Comparison of ENCODE assay signal across 8 cellular contexts in genomic region chr6:136550045-136550329, GRCh38. TPM values are rescaled to one million over a fixed set of nuclear protein-coding genes. Genes with fewer than 3 reads are reported as not detected.
DNase-seq lines count a peak whose midpoint lies in the region; ATAC-seq lines count a peak whose summit lies in the region.

No MANE protein-coding gene starts in this region.

- intact Hi-C loops in aorta (cut with DNase I): no loop called here

- H3K27me3 ChIP-seq in MG63: peaks cover 20% of the 10 kb centered on the region
- H3K27me3 ChIP-seq in ectodermal cell (ENCODE audit: control insufficient read depth, insufficient read depth, low read length, poor library complexity, severe bottlenecking): peaks cover 60% of the 10 kb centered on the region
- H3K27me3 ChIP-seq in mononuclear cell (ENCODE audit: insufficient read depth, low read length): peaks cover 43% of the 10 kb centered on the region
- H3K27me3 ChIP-seq in aorta (ENCODE audit: control insufficient read depth in 1 of 2, insufficient read depth in 2 of 2, low read length in 1 of 2): no peaks in the 10 kb centered on the region

- H3K27ac ChIP-seq in ectodermal cell (ENCODE audit: insufficient read depth, low read depth, low read length, poor library complexity, severe bottlenecking): no peak overlapping the region
- no peak overlapping the region for H3K27ac ChIP-seq in aorta (ENCODE audit: low read depth in 1 of 2, low read length in 2 of 2)

- no peaks in the 10 kb centered on the region for H3K36me3 ChIP-seq in MG63
- H3K36me3 ChIP-seq in ectodermal cell (ENCODE audit: control insufficient read depth, insufficient read depth, low read length): no peaks in the 10 kb centered on the region
- H3K36me3 ChIP-seq in aorta (ENCODE audit: control insufficient read depth in 1 of 2, insufficient read depth in 2 of 2, low read length in 1 of 2): no peaks in the 10 kb centered on the region

- WGBS in ectodermal cell, 2 experiments: 0 to 1% methylated on average over 46 of the region's 46 CpGs
- WGBS in aorta, 2 donors: 0% methylated on average over 24 to 46 of the region's 46 CpGs

- no peaks in the 10 kb centered on the region for H3K9me3 ChIP-seq in MG63
- no peaks in the 10 kb centered on the region for H3K9me3 ChIP-seq in ectodermal cell (ENCODE audit: control insufficient read depth, low read length)
- no peaks in the 10 kb centered on the region for H3K9me3 ChIP-seq in mononuclear cell (ENCODE audit: low read depth, low read length)
- no peaks in the 10 kb centered on the region for H3K9me3 ChIP-seq in aorta (ENCODE audit: control insufficient read depth, low read length)

- H3K4me1 ChIP-seq in ectodermal cell (ENCODE audit: control insufficient read depth, insufficient read depth, low read length): no peaks in the 10 kb centered on the region
- H3K4me1 ChIP-seq in mononuclear cell (ENCODE audit: insufficient read depth, low read length): peaks cover 15% of the 10 kb centered on the region
- peaks cover 0 to 2% of the 10 kb centered on the region in 2 donors for H3K4me1 ChIP-seq in aorta (ENCODE audit: control insufficient read depth in 1 of 2, insufficient read depth in 2 of 2, low read length in 2 of 2)

- ATAC-seq in GM21786 (IDR thresholded peaks at IDR 0.05; ENCODE audit: unreplicated experiment) (peak; percentile 53), aorta (ENCODE audit: low FRiP score) (peak; percentile 71)

- H3K4me3 ChIP-seq in MG63: peak overlapping the region; percentile 51
- H3K4me3 ChIP-seq in ectodermal cell (ENCODE audit: insufficient read depth, low read depth, low read length): peak overlapping the region; percentile 61
- H3K4me3 ChIP-seq in mononuclear cell (ENCODE audit: low read length): peak overlapping the region; percentile 49
- peak overlapping the region; percentile 56 for H3K4me3 ChIP-seq in aorta (ENCODE audit: low read length in 2 of 2)

- DNase-seq in NCI-H2227 (lab: John Stamatoyannopoulos, UW; ENCODE audit: unreplicated experiment) (peak; percentile 43), NCI-H2227 treated with DMSO at 0.1 percent for 48 hours (lab: John Stamatoyannopoulos, UW) (no peak), MG63 (peak; percentile 33), aorta (peak in 1 of 2 donors; percentile 79), AML-193 (lab: John Stamatoyannopoulos, UW) (no peak)

RNA-seq across cellular contexts. Expression of gene MAP7, which starts 0.2 kb away (rescaled TPM):
- not detected in 2 replicates for total RNA-seq in MG63 (2014; rRNA removed; shearing (Covaris generic); ENCODE audit: low replicate concordance)
- 2.0 TPM for polyA plus RNA-seq in ectodermal cell (2013, experiment 1 of 4)
- 3.3 TPM for polyA plus RNA-seq in ectodermal cell (2013, experiment 2 of 4)
- 2.5 TPM for polyA plus RNA-seq in ectodermal cell (2013, experiment 3 of 4)
- polyA plus RNA-seq in ectodermal cell (2013, experiment 4 of 4): 3.0 TPM
- 0.31 TPM for total RNA-seq in mononuclear cell
- total RNA-seq in aorta: 1 to 10 TPM; 2.5 to 3.3 TPM
- 1 to 10 TPM; 3.4 to 5.3 TPM for polyA plus RNA-seq in aorta

Comparison
In these comparisons a context has a peak if more than half of its experiments do, and no peak if none do; other contexts are left out.
1. DNase-seq: peak in NCI-H2227 (single experiment) and MG63 (single experiment); none in NCI-H2227 treated with DMSO at 0.1 percent for 48 hours (single experiment) and AML-193 (0 of 2).
2. Peak in every context shown above with its lines, with median percentiles within 50 percentile points of each other: H3K4me3 ChIP-seq.